In the genomic region with DNA sequence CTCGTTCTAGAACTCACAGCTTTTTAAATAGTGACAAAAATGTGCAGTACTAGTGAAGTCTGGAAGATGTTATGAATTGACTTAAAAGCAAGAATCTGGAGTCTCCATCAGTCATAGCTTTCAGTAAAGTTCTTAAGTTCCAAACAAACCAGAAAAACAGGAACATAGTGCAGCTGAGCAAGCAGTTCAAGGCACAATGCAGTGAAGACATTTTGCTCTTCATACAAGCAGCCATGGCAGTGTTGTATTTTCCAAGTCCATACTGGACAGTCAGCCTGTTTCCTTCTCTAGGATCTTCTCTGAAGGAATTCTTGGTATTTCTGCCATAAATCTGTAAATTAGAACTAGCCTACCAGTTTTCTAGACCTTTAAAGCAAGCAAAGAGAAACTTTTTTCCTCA, we compare ENCODE assay signal across 23 cellular contexts.
DNase-seq lines count a peak whose midpoint lies in the region; ATAC-seq and TF ChIP-seq lines count a peak whose summit lies in the region.
"Had no signal": no experiment of that assay in that cellular context is flagged by ENCODE, and none has a peak within 500 bp of the region (broad histone marks: within the 10 kb centered on the region; RNA-seq: fewer than 3 reads in every experiment).

No MANE protein-coding gene starts in this region.

- TF ChIP-seq CTCF in LNCaP clone FGC (IDR thresholded peaks at IDR 0.05; ENCODE audit: control insufficient read depth, extremely low read depth, insufficient read depth) (no peak), parathyroid adenoma (IDR thresholded peaks at IDR 0.05) (no peak), dorsolateral prefrontal cortex (IDR thresholded peaks at IDR 0.05 in 54 of 56, conservative IDR thresholded peaks at IDR 0.05 in 2 of 56; ENCODE audit: low read depth in 1 of 56, partially characterized antibody in 56 of 56) (no peak)

- intact Hi-C loops in dorsolateral prefrontal cortex (cut with DNase I), result no loop called here

- no peaks in the 10 kb centered on the region for H3K36me3 ChIP-seq in parathyroid adenoma (ENCODE audit: control insufficient read depth, insufficient read depth, low read length)
- H3K36me3 ChIP-seq: left lung, transverse colon had no signal

- no peak overlapping the region for H3K27ac Mint-ChIP-seq in T-cell
- H3K27ac Mint-ChIP-seq: activated naive CD4-positive, alpha-beta T cell treated with anti-CD3 and anti-CD28 coated beads, Interleukin-2, amount 10 ng/mL, durations not matched to agents 7 days and 5 days had no signal

- no peaks in the 10 kb centered on the region for H3K79me2 ChIP-seq in parathyroid adenoma

- no peaks in the 10 kb centered on the region for H3K27me3 ChIP-seq in parathyroid adenoma (ENCODE audit: control insufficient read depth, insufficient read depth, low read length)
- H3K27me3 ChIP-seq in dorsolateral prefrontal cortex, result no peaks in the 10 kb centered on the region
- H3K27me3 ChIP-seq: BLaER1 treated with 17β-estradiol and CSF1 and Interleukin-3, amounts not matched to agents 10 nM and 100 nM; left lung; transverse colon had no signal

- no peaks in the 10 kb centered on the region for H3K9me3 ChIP-seq in parathyroid adenoma (ENCODE audit: control insufficient read depth, low read length)
- H3K9me3 ChIP-seq: left lung, transverse colon had no signal

- ATAC-seq in esophagus mucosa (peak; percentile 86), T-cell (replicated peaks in 1 of 4) (no peak)
- ATAC-seq: left lung; naive thymus-derived CD4-positive, alpha-beta T cell had no signal

- peaks cover 4% of the 10 kb centered on the region for H3K4me1 ChIP-seq in parathyroid adenoma
- H3K4me1 ChIP-seq: left lung, transverse colon had no signal

- CTCF ChIA-PET in T-cell (lab: Charles Lee), result interaction anchor here in 1 of 2 donors (6.2 kb wide), 1 partner anchor 363 kb away, joined by 51 read pairs; no protein-coding TSS in a partner anchor

- no peak overlapping the region for H3K4me3 Mint-ChIP-seq in T-cell
- H3K4me3 Mint-ChIP-seq: activated naive CD4-positive, alpha-beta T cell treated with anti-CD3 and anti-CD28 coated beads, Interleukin-2, amount 10 ng/mL, durations not matched to agents 7 days and 5 days; naive thymus-derived CD4-positive, alpha-beta T cell had no signal

- POLR2A ChIA-PET in T-cell (lab: Charles Lee), result no interaction called here

- no peaks in the 10 kb centered on the region for H3K9me3 Mint-ChIP-seq in T-cell
- H3K9me3 Mint-ChIP-seq: activated naive CD4-positive, alpha-beta T cell treated with anti-CD3 and anti-CD28 coated beads, Interleukin-2, amount 10 ng/mL, durations not matched to agents 7 days and 5 days; naive thymus-derived CD4-positive, alpha-beta T cell had no signal

- no peaks in the 10 kb centered on the region for H3K27me3 Mint-ChIP-seq in T-cell
- H3K27me3 Mint-ChIP-seq: activated naive CD4-positive, alpha-beta T cell treated with anti-CD3 and anti-CD28 coated beads, Interleukin-2, amount 10 ng/mL, durations not matched to agents 7 days and 5 days; naive thymus-derived CD4-positive, alpha-beta T cell had no signal

- peak overlapping the region; percentile 15 for H3K4me2 ChIP-seq in parathyroid adenoma (ENCODE audit: low read length)

- H3K4me3 ChIP-seq in LNCaP clone FGC (ENCODE audit: low read depth, low read length), result no peak overlapping the region
- no peak overlapping the region for H3K4me3 ChIP-seq in parathyroid adenoma (ENCODE audit: low read depth, low read length)
- H3K4me3 ChIP-seq in dorsolateral prefrontal cortex, result no peak overlapping the region
- H3K4me3 ChIP-seq: BLaER1 treated with 17β-estradiol and CSF1 and Interleukin-3, amounts not matched to agents 10 nM and 100 nM; left lung; skin epidermis; transverse colon had no signal

- H3K27ac ChIP-seq in parathyroid adenoma, result peak overlapping the region; percentile 69
- H3K27ac ChIP-seq in dorsolateral prefrontal cortex, result no peak overlapping the region
- H3K27ac ChIP-seq: BLaER1 treated with 17β-estradiol and CSF1 and Interleukin-3, amounts not matched to agents 10 nM and 100 nM; left lung; transverse colon had no signal

- no peak overlapping the region for H3K9ac ChIP-seq in parathyroid adenoma
- H3K9ac ChIP-seq: BLaER1 treated with 17β-estradiol and CSF1 and Interleukin-3, amounts not matched to agents 10 nM and 100 nM had no signal

- peaks cover 4 to 10% (median 7%) of the 10 kb centered on the region in 3 donors for H3K4me1 Mint-ChIP-seq in T-cell

- peaks cover 23% of the 10 kb centered on the region for H3K36me3 Mint-ChIP-seq in T-cell
- H3K36me3 Mint-ChIP-seq: activated naive CD4-positive, alpha-beta T cell treated with anti-CD3 and anti-CD28 coated beads, Interleukin-2, amount 10 ng/mL, durations not matched to agents 7 days and 5 days had no signal

- DNase-seq in CD1c-positive myeloid dendritic cell (ENCODE audit: extremely low spot score) (peak; percentile 11), LNCaP clone FGC (ENCODE audit: low read depth) (peak; percentile 51), T-cell (no peak), putamen (ENCODE audit: low spot score) (no peak), nucleus accumbens (lab: John Stamatoyannopoulos, UW) (no peak), dorsolateral prefrontal cortex (no peak)
- DNase-seq: activated CD4-positive, alpha-beta T cell treated with anti-CD3 and anti-CD28 coated beads, Interleukin-2, amount 50 U/mL, for 1 hour; activated naive CD4-positive, alpha-beta T cell treated with anti-CD3 and anti-CD28 coated beads, Interleukin-2, amount 10 ng/mL, durations not matched to agents 7 days and 5 days; amniotic stem cell; effector memory CD4-positive, alpha-beta T cell; EL; erythroblast; hippocampal formation; Karpas-422; left lung; MV-4-11; naive thymus-derived CD4-positive, alpha-beta T cell; stimulated activated CD8-positive, alpha-beta memory T cell treated with anti-CD3 and anti-CD28 coated beads, Interleukin-4, amount 100 ng/mL, for 48 hours; transverse colon had no signal

- peak overlapping the region; percentile 58 for H2AFZ ChIP-seq in parathyroid adenoma

Comparison
In these comparisons a context has a peak if more than half of its experiments do, and no peak if none do; other contexts are left out.
1. DNase-seq: peak in CD1c-positive myeloid dendritic cell (single experiment) and LNCaP clone FGC (single experiment); none in T-cell (0 of 34), putamen (single experiment), nucleus accumbens (0 of 56) and dorsolateral prefrontal cortex (0 of 10).